ENCODE assay signal across 1 cellular context in the genomic region with DNA sequence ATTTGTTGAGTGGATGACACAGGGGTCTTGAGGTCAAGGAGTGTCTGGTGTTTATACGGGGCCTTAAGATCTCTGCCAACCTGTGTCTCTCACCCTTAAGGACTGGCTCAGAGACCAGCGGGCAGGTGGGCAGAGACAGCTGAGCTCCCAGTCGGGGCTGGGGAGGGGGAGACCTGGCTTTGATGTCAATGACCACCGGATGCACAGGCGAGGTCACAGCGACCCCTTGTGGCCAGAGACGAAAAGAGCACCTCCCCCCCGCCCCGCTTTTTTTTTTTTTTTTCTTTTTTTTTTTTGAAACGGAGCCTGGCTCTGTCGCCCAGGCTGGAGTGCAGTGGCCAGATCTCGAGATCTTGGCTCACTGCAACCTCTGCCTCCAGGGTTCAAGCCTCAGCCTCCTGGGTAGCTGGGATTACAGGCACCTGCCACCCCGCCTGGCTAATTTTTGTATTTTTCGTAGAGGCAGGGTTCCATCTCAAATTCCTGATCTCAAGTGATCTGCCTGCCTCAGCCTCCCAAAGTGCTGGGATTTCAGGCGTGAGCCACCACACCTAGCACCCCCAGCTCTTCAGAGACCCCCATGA.
TF ChIP-seq lines count a peak whose summit lies in the region.

No MANE protein-coding gene starts in this region.

TF ChIP-seq in GM12878, 131 proteins besides CTCF, POLR2A, EP300 and RAD21:
- peak; percentile 96 for TF ChIP-seq ZNF384 (IDR thresholded peaks at IDR 0.05; ENCODE audit: borderline replicate concordance, low read depth, low read length)
- no peak for TF ChIP-seq STAT1 (conservative IDR thresholded peaks at IDR 0.05)
- peak; percentile 28; the same call in 1 of the 2 replicates for TF ChIP-seq SMC3 (IDR thresholded peaks at IDR 0.05; ENCODE audit: borderline replicate concordance, low read length)
TF ChIP-seq in GM12878: peak in this region for 2.
